Comparison of ENCODE assay signal across 8 cellular contexts in the genomic region with DNA sequence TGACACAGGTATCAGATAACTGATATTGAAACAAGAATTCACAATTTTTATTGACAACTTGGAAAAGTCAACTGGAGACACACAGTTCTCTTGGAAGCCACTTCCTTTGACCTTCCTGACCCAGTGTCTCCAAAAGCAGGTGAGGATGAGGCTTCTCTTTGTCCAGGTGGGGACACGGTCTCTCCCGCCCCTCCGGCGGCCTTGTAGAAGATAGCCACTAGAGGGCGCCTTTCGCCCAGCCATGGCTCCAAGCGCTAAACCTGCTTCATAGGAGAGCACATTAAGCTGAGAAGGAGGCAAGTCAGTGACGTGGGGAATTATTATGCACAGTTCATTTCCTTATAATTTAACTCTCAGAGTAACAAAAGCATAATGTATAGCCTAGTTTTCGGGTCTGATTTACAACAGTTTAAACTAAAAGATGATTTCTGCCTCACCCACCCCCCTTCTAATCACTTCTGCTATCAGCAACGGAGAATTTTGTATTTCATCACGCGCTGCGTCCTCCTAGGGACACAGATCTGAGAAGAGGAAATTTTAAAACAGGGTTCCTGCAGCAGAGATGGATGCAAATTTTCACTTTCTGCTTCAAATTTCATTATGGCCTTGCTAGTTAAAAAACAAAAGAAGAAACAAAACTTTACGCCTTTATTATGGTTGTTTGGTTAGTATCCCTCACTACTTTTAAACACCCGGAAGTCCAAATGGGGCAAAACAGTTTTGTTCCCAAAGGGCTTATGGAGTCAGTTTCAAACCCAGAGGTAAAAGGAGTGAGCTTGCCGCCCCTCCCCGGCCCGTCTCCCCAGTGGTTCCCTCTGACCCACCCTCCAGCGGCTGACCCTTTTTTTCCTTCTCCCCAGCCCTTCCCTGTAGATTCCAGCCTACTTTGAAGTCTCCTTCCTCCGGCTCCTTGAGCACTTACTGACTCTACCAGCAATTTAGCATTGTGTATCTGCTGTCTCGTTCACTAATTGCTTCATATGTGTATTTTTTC.
A peak's percentile ranks its signal among the peaks of the same experiment; 100 is the strongest.
DNase-seq lines count a peak whose midpoint lies in the region; ATAC-seq and TF ChIP-seq lines count a peak whose summit lies in the region.

No MANE protein-coding gene starts in this region.

- H3K36me3 Mint-ChIP-seq in CD4-positive, alpha-beta memory T cell: no peaks in the 10 kb centered on the region
- no peaks in the 10 kb centered on the region for H3K36me3 Mint-ChIP-seq in endodermal cell (ENCODE audit: low read depth)

- no peaks in the 10 kb centered on the region for H3K9me3 Mint-ChIP-seq in CD4-positive, alpha-beta memory T cell
- H3K9me3 Mint-ChIP-seq in endodermal cell: no peaks in the 10 kb centered on the region

- ATAC-seq in GM19455 (IDR thresholded peaks at IDR 0.05; ENCODE audit: unreplicated experiment) (peak; percentile 94), HG03571 (IDR thresholded peaks at IDR 0.05; ENCODE audit: unreplicated experiment) (peak; percentile 97)

- no peaks in the 10 kb centered on the region for H3K27me3 ChIP-seq in CD4-positive, alpha-beta memory T cell (ENCODE audit: insufficient read depth, low read length)
- H3K27me3 ChIP-seq in endodermal cell (ENCODE audit: control insufficient read depth, insufficient read depth, low read length, poor library complexity, severe bottlenecking) (no peaks in the 10 kb centered on the region), mononuclear cell (ENCODE audit: insufficient read depth, low read length) (peaks cover 7% of the 10 kb centered on the region)

- peak overlapping the region; percentile 25 to 40 for H3K4me3 ChIP-seq in CD4-positive, alpha-beta memory T cell (ENCODE audit: low read length in 2 of 2)
- no peak overlapping the region for H3K4me3 ChIP-seq in endodermal cell (ENCODE audit: low read length)
- peak overlapping the region; percentile 34 for H3K4me3 ChIP-seq in mononuclear cell (ENCODE audit: low read length)

- H3K27ac ChIP-seq in CD4-positive, alpha-beta memory T cell (ENCODE audit: low read depth, low read length): no peak overlapping the region
- no peak overlapping the region for H3K27ac ChIP-seq in endodermal cell (ENCODE audit: low read depth, low read length)

- POLR2A ChIA-PET in CD4-positive, alpha-beta memory T cell (lab: Charles Lee; ENCODE audit: partially characterized antibody): interaction anchor here (0.9 to 1.4 kb wide), 2 partner anchors 211 to 231 kb away, joined by 3 read pairs; no protein-coding TSS in a partner anchor

- TF ChIP-seq CTCF in endodermal cell (conservative IDR thresholded peaks at IDR 0.05): peak; percentile 99

- no peak overlapping the region for H3K9ac ChIP-seq in endodermal cell (ENCODE audit: extremely low read depth, low read length, poor library complexity, severe bottlenecking)

- H3K4me1 Mint-ChIP-seq in CD4-positive, alpha-beta memory T cell: peaks cover 0 to 11% (median 9%) of the 10 kb centered on the region in 4 donors
- peaks cover 28% of the 10 kb centered on the region for H3K4me1 Mint-ChIP-seq in endodermal cell

- intact Hi-C loops in CD4-positive, alpha-beta memory T cell (cut with micrococcal nuclease): loop anchor here (1.0 to 2.0 kb wide), 6 partner anchors 33 to 1803 kb away; no protein-coding TSS in a partner anchor

- DNase-seq in CD4-positive, alpha-beta memory T cell: peak; percentile 68 to 76 (median 74)
- peak; percentile 86 for DNase-seq in NCI-H774 (lab: John Stamatoyannopoulos, UW)
- DNase-seq in activated CD8-positive, alpha-beta memory T cell treated with anti-CD3 and anti-CD28 coated beads for 4 hours (ENCODE audit: low read depth in 2 of 2): peak; percentile 47 to 53
- DNase-seq in endodermal cell: peak; percentile 94
- peak; percentile 44 to 59 for DNase-seq in stimulated activated CD8-positive, alpha-beta memory T cell treated with anti-CD3 and anti-CD28 coated beads, Interleukin-2, amount 100 ng/mL, for 1 hour (ENCODE audit: low read depth in 2 of 2)

- peak overlapping the region in 6 of 7 donors; percentile 20 to 91 (median 56) for H3K27ac Mint-ChIP-seq in CD4-positive, alpha-beta memory T cell
- H3K27ac Mint-ChIP-seq in endodermal cell: no peak overlapping the region

- peak overlapping the region; percentile 78 to 90 (median 85) for H3K4me3 Mint-ChIP-seq in CD4-positive, alpha-beta memory T cell
- peak overlapping the region; percentile 34 for H3K4me3 Mint-ChIP-seq in endodermal cell

- peaks cover 11% of the 10 kb centered on the region for H3K4me1 ChIP-seq in CD4-positive, alpha-beta memory T cell (ENCODE audit: insufficient read depth, low read length)
- H3K4me1 ChIP-seq in endodermal cell (ENCODE audit: control insufficient read depth, insufficient read depth, low read length): peaks cover 10% of the 10 kb centered on the region
- H3K4me1 ChIP-seq in mononuclear cell (ENCODE audit: insufficient read depth, low read length): peaks cover 10% of the 10 kb centered on the region

- whole genome bisulfite sequencing in endodermal cell (ENCODE audit: insufficient coverage in 1 of 2, insufficient read length in 1 of 2), 2 experiments: 35 to 43% methylated on average over 14 to 21 of the region's 21 CpGs

- CTCF ChIA-PET in CD4-positive, alpha-beta memory T cell (lab: Charles Lee; ENCODE audit: partially characterized antibody): interaction anchor here (0.6 to 2.7 kb wide), 28 partner anchors 9 to 1827 kb away, joined by 3 to 53 read pairs (median 4); a partner anchor contains a TSS

- H3K9me3 ChIP-seq in CD4-positive, alpha-beta memory T cell (ENCODE audit: control insufficient read depth in 1 of 2, low read length in 2 of 2): no peaks in the 10 kb centered on the region
- H3K9me3 ChIP-seq in endodermal cell (ENCODE audit: control insufficient read depth, low read length): no peaks in the 10 kb centered on the region
- H3K9me3 ChIP-seq in mononuclear cell (ENCODE audit: low read depth, low read length): no peaks in the 10 kb centered on the region

- peaks cover 4 to 18% of the 10 kb centered on the region in 2 donors for H3K27me3 Mint-ChIP-seq in CD4-positive, alpha-beta memory T cell
- no peaks in the 10 kb centered on the region for H3K27me3 Mint-ChIP-seq in endodermal cell (ENCODE audit: insufficient read depth)

- no peaks in the 10 kb centered on the region for H3K36me3 ChIP-seq in CD4-positive, alpha-beta memory T cell (ENCODE audit: insufficient read depth, low read length)
- no peaks in the 10 kb centered on the region for H3K36me3 ChIP-seq in endodermal cell (ENCODE audit: control insufficient read depth, insufficient read depth, low read length)
